ENCODE assay signal across 17 cellular contexts in the genomic region with DNA sequence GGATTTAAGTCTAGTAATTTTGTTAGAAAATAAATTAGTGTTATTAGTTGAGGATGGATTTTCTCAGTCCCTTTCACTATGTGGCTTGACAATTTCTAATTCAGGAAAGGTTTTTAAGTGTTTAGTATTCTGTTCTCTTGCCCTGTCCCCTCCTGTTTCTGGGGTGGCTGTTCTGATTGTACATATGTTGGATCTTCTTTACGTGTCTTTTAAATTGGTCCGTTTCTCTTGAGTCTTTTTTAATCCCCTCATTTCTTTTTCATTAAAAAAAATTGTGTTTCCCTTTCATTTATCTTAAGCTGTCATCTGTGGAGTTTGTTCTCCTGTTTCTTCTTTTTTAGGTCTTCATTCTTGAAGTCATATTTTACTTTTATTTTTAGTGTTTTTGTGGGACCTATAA. TPM values are rescaled to one million over a fixed set of nuclear protein-coding genes. Genes with fewer than 3 reads are reported as not detected.
DNase-seq lines count a peak whose midpoint lies in the region; ATAC-seq and TF ChIP-seq lines count a peak whose summit lies in the region.
"Had no signal": no experiment of that assay in that cellular context is flagged by ENCODE, and none has a peak within 500 bp of the region (broad histone marks: within the 10 kb centered on the region; RNA-seq: fewer than 3 reads in every experiment).

No MANE protein-coding gene starts in this region.

- H4K20me1 ChIP-seq in GM23338 (replicated peaks; ENCODE audit: insufficient read depth) = peaks cover 66% of the 10 kb centered on the region

- no peaks in the 10 kb centered on the region for H3K27me3 ChIP-seq in HL-60 (ENCODE audit: insufficient read depth, poor library complexity, severe bottlenecking)
- no peaks in the 10 kb centered on the region for H3K27me3 ChIP-seq in GM23338 (ENCODE audit: insufficient read depth)
- H3K27me3 ChIP-seq: Peyer's patch had no signal

- H3K79me2 ChIP-seq in GM23338 (replicated peaks; ENCODE audit: insufficient read depth) = peaks cover 98% of the 10 kb centered on the region

- H3K36me3 ChIP-seq in GM23338 (ENCODE audit: insufficient read depth) = no peaks in the 10 kb centered on the region
- H3K36me3 ChIP-seq: Peyer's patch had no signal

- peaks cover 43% of the 10 kb centered on the region for H3K9me3 Mint-ChIP-seq in T-helper 2 cell treated with Interferon-gamma antibody and Interleukin-4, amounts not matched to agents 5 μg/mL and 100 μg/mL, for 36 hours
- H3K9me3 Mint-ChIP-seq in endothelial cell (ENCODE audit: unreplicated experiment) (peaks cover 8% of the 10 kb centered on the region), GM23338 (peaks cover 38% of the 10 kb centered on the region)

- H3K9me3 ChIP-seq in T-helper 17 cell (ENCODE audit: control insufficient read depth, low read length, poor library complexity, severe bottlenecking) = no peaks in the 10 kb centered on the region
- H3K9me3 ChIP-seq: Peyer's patch had no signal

- no peak overlapping the region for H2AFZ ChIP-seq in GM23338

- H3K27ac ChIP-seq in HL-60 (replicated peaks) (peak overlapping the region; percentile 72), GM23338 (ENCODE audit: low read depth) (no peak overlapping the region)
- H3K27ac ChIP-seq: 22Rv1 had no signal

- H3K4me2 ChIP-seq in GM23338 = no peak overlapping the region
- H3K4me2 ChIP-seq: SK-N-SH had no signal

- no peak for DNase-seq in T-helper 2 cell treated with Interferon-gamma antibody and Interleukin-4, amounts not matched to agents 5 μg/mL and 100 μg/mL, for 36 hours (ENCODE audit: low spot score)
- DNase-seq in T-helper 2 cell (no peak), HL-60 (ENCODE audit: low read depth in 1 of 2, low spot score in 1 of 2) (no peak), T-helper 17 cell (no peak), endothelial cell (ENCODE audit: low spot score) (no peak), DMS53 treated with DMSO at 0.1 percent for 48 hours (lab: John Stamatoyannopoulos, UW; ENCODE audit: unreplicated experiment) (no peak), GM23338 (ENCODE audit: low spot score) (no peak), NCI-H446 treated with DMSO at 0.1 percent for 48 hours (lab: John Stamatoyannopoulos, UW) (no peak)
- DNase-seq: DMS53, NCI-H1105, NCI-H1694 treated with DMSO at 0.1 percent for 48 hours, NCI-H748 treated with DMSO at 0.1 percent for 48 hours, Peyer's patch, Right ventricle myocardium superior, SK-N-SH had no signal

- H3K9me2 ChIP-seq in GM23338 (ENCODE audit: insufficient read depth) = peaks cover 4% of the 10 kb centered on the region; the same call in 1 of the 2 replicates
- H3K9me2 ChIP-seq: SK-N-SH had no signal

- peaks cover 58% of the 10 kb centered on the region for H3K4me1 Mint-ChIP-seq in T-helper 2 cell treated with Interferon-gamma antibody and Interleukin-4, amounts not matched to agents 5 μg/mL and 100 μg/mL, for 36 hours (ENCODE audit: low read depth)
- H3K4me1 Mint-ChIP-seq in T-helper 17 cell = peaks cover 54% of the 10 kb centered on the region
- H3K4me1 Mint-ChIP-seq in endothelial cell (ENCODE audit: unreplicated experiment) = no peaks in the 10 kb centered on the region
- peaks cover 3% of the 10 kb centered on the region; the same call in 2 of the 3 replicates for H3K4me1 Mint-ChIP-seq in GM23338

- H3K4me1 ChIP-seq in GM23338 (ENCODE audit: insufficient read depth) = peaks cover 7% of the 10 kb centered on the region; the same call in 1 of the 2 replicates
- H3K4me1 ChIP-seq: HAP-1, Peyer's patch had no signal

- H3K27me3 Mint-ChIP-seq in T-helper 2 cell treated with Interferon-gamma antibody and Interleukin-4, amounts not matched to agents 5 μg/mL and 100 μg/mL, for 36 hours (ENCODE audit: low read depth) = no peaks in the 10 kb centered on the region
- no peaks in the 10 kb centered on the region for H3K27me3 Mint-ChIP-seq in T-helper 17 cell
- H3K27me3 Mint-ChIP-seq in endothelial cell (ENCODE audit: unreplicated experiment) = peaks cover 1% of the 10 kb centered on the region
- H3K27me3 Mint-ChIP-seq in GM23338 (ENCODE audit: insufficient read depth, low read depth, poor library complexity) = peaks cover 2% of the 10 kb centered on the region

- peaks cover 63% of the 10 kb centered on the region for H3K36me3 Mint-ChIP-seq in T-helper 2 cell treated with Interferon-gamma antibody and Interleukin-4, amounts not matched to agents 5 μg/mL and 100 μg/mL, for 36 hours (ENCODE audit: low read depth)
- no peaks in the 10 kb centered on the region for H3K36me3 Mint-ChIP-seq in T-helper 17 cell (ENCODE audit: low read depth)
- peaks cover 39% of the 10 kb centered on the region for H3K36me3 Mint-ChIP-seq in endothelial cell (ENCODE audit: low read depth, unreplicated experiment)
- H3K36me3 Mint-ChIP-seq in GM23338 (ENCODE audit: low read depth) = peaks cover 59% of the 10 kb centered on the region

- no peak for TF ChIP-seq CTCF in HL-60 (IDR thresholded peaks at IDR 0.05; ENCODE audit: insufficient read depth, low read length)
- no peak for TF ChIP-seq CTCF in endothelial cell (IDR thresholded peaks at IDR 0.05; ENCODE audit: unreplicated experiment)
- no peak for TF ChIP-seq CTCF in GM23338 (conservative IDR thresholded peaks at IDR 0.05; ENCODE audit: low read depth in 2 of 2)

- H3F3A ChIP-seq in GM23338 (replicated peaks; ENCODE audit: low read depth) = no peaks in the 10 kb centered on the region; the same call in 1 of the 2 replicates

- no peak overlapping the region for H3K4me3 Mint-ChIP-seq in T-helper 2 cell treated with Interferon-gamma antibody and Interleukin-4, amounts not matched to agents 5 μg/mL and 100 μg/mL, for 36 hours
- H3K4me3 Mint-ChIP-seq in T-helper 17 cell = no peak overlapping the region
- peak overlapping the region; percentile 39 for H3K4me3 Mint-ChIP-seq in endothelial cell (ENCODE audit: unreplicated experiment)
- H3K4me3 Mint-ChIP-seq in GM23338 = no peak overlapping the region

- H3K27ac Mint-ChIP-seq in T-helper 2 cell treated with Interferon-gamma antibody and Interleukin-4, amounts not matched to agents 5 μg/mL and 100 μg/mL, for 36 hours = peak overlapping the region; percentile 63
- H3K27ac Mint-ChIP-seq in T-helper 17 cell = peak overlapping the region; percentile 95
- H3K27ac Mint-ChIP-seq in endothelial cell (ENCODE audit: unreplicated experiment) = no peak overlapping the region
- no peak overlapping the region for H3K27ac Mint-ChIP-seq in GM23338

- no peak for ATAC-seq in T-helper 17 cell
- ATAC-seq in GM23338 = no peak

- H3K4me3 ChIP-seq in HL-60 (replicated peaks; ENCODE audit: insufficient read depth, low read length) (no peak overlapping the region), GM23338 (no peak overlapping the region)
- H3K4me3 ChIP-seq: HAP-1, Peyer's patch had no signal

TF ChIP-seq in GM23338, 12 proteins besides CTCF, POLR2A, EP300 and RAD21 (continues in another document):
- TF ChIP-seq POLR2AphosphoS5 (IDR thresholded peaks at IDR 0.05; ENCODE audit: low read depth) (no peak), EZH2 (IDR thresholded peaks at IDR 0.05; ENCODE audit: low read depth, unreplicated experiment) (no peak), NANOG (IDR thresholded peaks at IDR 0.05; ENCODE audit: borderline replicate concordance) (no peak)

RNA-seq across cellular contexts. Expression of a gene that starts 12.5 kb away (rescaled TPM):
- total RNA-seq in T-helper 17 cell (10 to 100 TPM; 15.4 to 20.4 TPM), endothelial cell (ENCODE audit: unreplicated experiment) (22.6 TPM)
- total RNA-seq in GM23338 (2014; rRNA removed; shearing (Covaris generic)) = 28.0 and 31.9 TPM in 2 replicates
- 8.5 and 9.0 TPM in 2 replicates for polyA plus RNA-seq in GM23338 (2016; fragmentation: Nextera tagmentation; extraction: Ambion mirVana)

RNA-seq across cellular contexts. Expression of a gene that starts 38.5 kb away (rescaled TPM):
- 100 to 1,000 TPM; 127 to 153 TPM for total RNA-seq in T-helper 17 cell
- 40.3 TPM for total RNA-seq in endothelial cell (ENCODE audit: unreplicated experiment)
- total RNA-seq in GM23338 (2014; rRNA removed; shearing (Covaris generic)) = 33.8 and 36.1 TPM in 2 replicates
- 12.3 and 13.1 TPM in 2 replicates for polyA plus RNA-seq in GM23338 (2016; fragmentation: Nextera tagmentation; extraction: Ambion mirVana)

RNA-seq across cellular contexts. Expression of a gene that starts 52.1 kb away (rescaled TPM):
- 10 to 100 TPM; 13.7 to 15.4 TPM for total RNA-seq in T-helper 17 cell
- total RNA-seq in endothelial cell (ENCODE audit: unreplicated experiment) = 23.2 TPM
- 23.3 and 26.9 TPM in 2 replicates for total RNA-seq in GM23338 (2014; rRNA removed; shearing (Covaris generic))
- polyA plus RNA-seq in GM23338 (2016; fragmentation: Nextera tagmentation; extraction: Ambion mirVana) = 18.7 and 21.8 TPM in 2 replicates

RNA-seq across cellular contexts. Expression of a gene that starts 52.3 kb away (rescaled TPM):
- total RNA-seq in T-helper 17 cell (10 to 100 TPM; 28.1 to 36.7 TPM), endothelial cell (ENCODE audit: unreplicated experiment) (207 TPM)
- total RNA-seq in GM23338 (2014; rRNA removed; shearing (Covaris generic)) = 34.4 and 35.7 TPM in 2 replicates
- 47.7 and 49.4 TPM in 2 replicates for polyA plus RNA-seq in GM23338 (2016; fragmentation: Nextera tagmentation; extraction: Ambion mirVana)

Comparison
In these comparisons a context has a peak if more than half of its experiments do, and no peak if none do; other contexts are left out.
1. H3K27ac Mint-ChIP-seq: peak in T-helper 2 cell treated with Interferon-gamma antibody and Interleukin-4, amounts not matched to agents 5 μg/mL and 100 μg/mL, for 36 hours (single experiment) and T-helper 17 cell (single experiment); none in endothelial cell (single experiment) and GM23338 (single experiment).